ENCODE assay signal across 2 cellular contexts in the genomic region with DNA sequence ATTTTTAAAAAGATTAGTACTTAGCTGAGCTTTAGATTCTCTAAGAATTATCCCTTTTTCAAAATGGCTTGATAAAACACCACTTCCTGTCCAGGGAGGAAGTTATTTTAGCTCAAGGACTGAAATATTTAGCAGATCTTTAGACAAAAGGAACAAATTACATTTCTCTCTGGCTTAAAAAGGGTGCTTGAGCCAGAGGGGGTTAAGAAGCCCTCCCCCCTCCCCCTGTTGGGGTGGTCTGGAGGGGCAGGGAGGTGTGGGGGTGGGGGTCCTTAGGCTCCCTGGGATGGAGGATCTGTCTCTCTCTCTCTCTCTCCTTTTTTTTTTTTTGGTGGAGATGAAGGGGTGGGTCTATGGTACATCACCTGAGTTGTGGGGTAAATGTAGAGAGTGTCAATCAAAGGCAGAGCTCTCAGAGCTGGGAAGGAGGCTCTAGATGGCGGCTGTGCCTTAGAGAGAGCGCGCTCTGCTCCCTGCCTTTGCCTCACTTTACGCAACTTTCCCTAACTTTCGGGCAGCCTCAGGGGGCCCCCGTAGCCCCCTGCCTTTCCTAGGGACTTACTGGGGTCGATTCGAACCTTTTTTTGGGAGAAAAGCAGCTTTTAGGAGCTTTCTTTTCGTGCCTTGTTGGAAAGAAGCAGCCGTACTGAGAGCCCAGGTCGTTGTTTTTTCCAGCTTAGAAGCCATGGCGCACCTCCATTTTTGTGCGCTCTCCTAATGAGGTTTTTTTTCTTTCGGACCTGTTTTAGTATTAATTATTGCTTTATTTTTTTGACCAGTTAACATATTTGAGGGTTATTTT.
TF ChIP-seq lines count a peak whose summit lies in the region.

Gene CHD2, plus strand, starts transcription at position 415 of the 802 bp plus-strand sequence. CDS start 914 bp downstream, outside the sequence.

TF ChIP-seq in A549, 52 proteins besides CTCF, POLR2A, EP300 and RAD21 (continued from another document and continues in another):
- TF ChIP-seq, protein P1, sequence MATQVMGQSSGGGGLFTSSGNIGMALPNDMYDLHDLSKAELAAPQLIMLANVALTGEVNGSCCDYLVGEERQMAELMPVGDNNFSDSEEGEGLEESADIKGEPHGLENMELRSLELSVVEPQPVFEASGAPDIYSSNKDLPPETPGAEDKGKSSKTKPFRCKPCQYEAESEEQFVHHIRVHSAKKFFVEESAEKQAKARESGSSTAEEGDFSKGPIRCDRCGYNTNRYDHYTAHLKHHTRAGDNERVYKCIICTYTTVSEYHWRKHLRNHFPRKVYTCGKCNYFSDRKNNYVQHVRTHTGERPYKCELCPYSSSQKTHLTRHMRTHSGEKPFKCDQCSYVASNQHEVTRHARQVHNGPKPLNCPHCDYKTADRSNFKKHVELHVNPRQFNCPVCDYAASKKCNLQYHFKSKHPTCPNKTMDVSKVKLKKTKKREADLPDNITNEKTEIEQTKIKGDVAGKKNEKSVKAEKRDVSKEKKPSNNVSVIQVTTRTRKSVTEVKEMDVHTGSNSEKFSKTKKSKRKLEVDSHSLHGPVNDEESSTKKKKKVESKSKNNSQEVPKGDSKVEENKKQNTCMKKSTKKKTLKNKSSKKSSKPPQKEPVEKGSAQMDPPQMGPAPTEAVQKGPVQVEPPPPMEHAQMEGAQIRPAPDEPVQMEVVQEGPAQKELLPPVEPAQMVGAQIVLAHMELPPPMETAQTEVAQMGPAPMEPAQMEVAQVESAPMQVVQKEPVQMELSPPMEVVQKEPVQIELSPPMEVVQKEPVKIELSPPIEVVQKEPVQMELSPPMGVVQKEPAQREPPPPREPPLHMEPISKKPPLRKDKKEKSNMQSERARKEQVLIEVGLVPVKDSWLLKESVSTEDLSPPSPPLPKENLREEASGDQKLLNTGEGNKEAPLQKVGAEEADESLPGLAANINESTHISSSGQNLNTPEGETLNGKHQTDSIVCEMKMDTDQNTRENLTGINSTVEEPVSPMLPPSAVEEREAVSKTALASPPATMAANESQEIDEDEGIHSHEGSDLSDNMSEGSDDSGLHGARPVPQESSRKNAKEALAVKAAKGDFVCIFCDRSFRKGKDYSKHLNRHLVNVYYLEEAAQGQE (IDR thresholded peaks at IDR 0.05), result no peak; the same call in 1 of the 2 replicates
- TF ChIP-seq ZFP36 (IDR thresholded peaks at IDR 0.05; ENCODE audit: borderline replicate concordance, partially characterized antibody), result no peak
- no peak for TF ChIP-seq KDM1A (IDR thresholded peaks at IDR 0.05; ENCODE audit: low read depth)
- TF ChIP-seq ESRRA (IDR thresholded peaks at IDR 0.05; ENCODE audit: borderline replicate concordance, low read length), result peak; percentile 56; the same call in 1 of the 2 replicates
- TF ChIP-seq ZSCAN20 (CRISPR knock-in tag; IDR thresholded peaks at IDR 0.05), result no peak
- TF ChIP-seq JUNB (IDR thresholded peaks at IDR 0.05), result no peak
- TF ChIP-seq TP53 (CRISPR knock-in tag; IDR thresholded peaks at IDR 0.05), result peak; percentile 94
- TF ChIP-seq EHF (CRISPR knock-in tag; IDR thresholded peaks at IDR 0.05), result peak; percentile 48; the same call in 1 of the 2 replicates
- TF ChIP-seq CEBPB (IDR thresholded peaks at IDR 0.05), result peak; percentile 54 to 65; a peak in 3 of 4 replicates
- peak; percentile 76; the same call in 1 of the 2 replicates for TF ChIP-seq RARB (CRISPR knock-in tag; IDR thresholded peaks at IDR 0.05)
- no peak for TF ChIP-seq NR3C1 (IDR thresholded peaks at IDR 0.05)
- no peak for TF ChIP-seq GATA3 (IDR thresholded peaks at IDR 0.05; ENCODE audit: borderline replicate concordance)
- peak; percentile 48; the same call in 1 of the 2 replicates for TF ChIP-seq PHF8 (IDR thresholded peaks at IDR 0.05; ENCODE audit: borderline replicate concordance, low read depth)
- no peak for TF ChIP-seq HEYL (CRISPR knock-in tag; IDR thresholded peaks at IDR 0.05)
- TF ChIP-seq, protein P2, sequence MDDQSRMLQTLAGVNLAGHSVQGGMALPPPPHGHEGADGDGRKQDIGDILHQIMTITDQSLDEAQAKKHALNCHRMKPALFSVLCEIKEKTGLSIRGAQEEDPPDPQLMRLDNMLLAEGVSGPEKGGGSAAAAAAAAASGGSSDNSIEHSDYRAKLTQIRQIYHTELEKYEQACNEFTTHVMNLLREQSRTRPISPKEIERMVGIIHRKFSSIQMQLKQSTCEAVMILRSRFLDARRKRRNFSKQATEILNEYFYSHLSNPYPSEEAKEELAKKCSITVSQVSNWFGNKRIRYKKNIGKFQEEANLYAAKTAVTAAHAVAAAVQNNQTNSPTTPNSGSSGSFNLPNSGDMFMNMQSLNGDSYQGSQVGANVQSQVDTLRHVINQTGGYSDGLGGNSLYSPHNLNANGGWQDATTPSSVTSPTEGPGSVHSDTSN (IDR thresholded peaks at IDR 0.05), result peak; percentile 96
- peak; percentile 92 to 93; a peak in 4 of 5 replicates for TF ChIP-seq JUN (IDR thresholded peaks at IDR 0.05)
- 0 out of 2 replicates have a peak, but pooled peaks have one; percentile 24 for TF ChIP-seq MAZ (IDR thresholded peaks at IDR 0.05; ENCODE audit: borderline replicate concordance, low read depth, low read length)
- 0 out of 2 replicates have a peak, but pooled peaks have one; percentile 55 for TF ChIP-seq MYC (IDR thresholded peaks at IDR 0.05; ENCODE audit: borderline replicate concordance, low read length)
- TF ChIP-seq ATOH8 (CRISPR knock-in tag; IDR thresholded peaks at IDR 0.05; ENCODE audit: low read depth), result 0 out of 2 replicates have a peak, but pooled peaks have one; percentile 40
- TF ChIP-seq, protein P3, sequence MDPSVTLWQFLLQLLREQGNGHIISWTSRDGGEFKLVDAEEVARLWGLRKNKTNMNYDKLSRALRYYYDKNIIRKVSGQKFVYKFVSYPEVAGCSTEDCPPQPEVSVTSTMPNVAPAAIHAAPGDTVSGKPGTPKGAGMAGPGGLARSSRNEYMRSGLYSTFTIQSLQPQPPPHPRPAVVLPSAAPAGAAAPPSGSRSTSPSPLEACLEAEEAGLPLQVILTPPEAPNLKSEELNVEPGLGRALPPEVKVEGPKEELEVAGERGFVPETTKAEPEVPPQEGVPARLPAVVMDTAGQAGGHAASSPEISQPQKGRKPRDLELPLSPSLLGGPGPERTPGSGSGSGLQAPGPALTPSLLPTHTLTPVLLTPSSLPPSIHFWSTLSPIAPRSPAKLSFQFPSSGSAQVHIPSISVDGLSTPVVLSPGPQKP (IDR thresholded peaks at IDR 0.05; ENCODE audit: low read depth, low read length), result no peak
- peak; percentile 56 for TF ChIP-seq CHD2 (IDR thresholded peaks at IDR 0.05; ENCODE audit: low read length, partially characterized antibody)
- peak; percentile 36 for TF ChIP-seq RFX5 (IDR thresholded peaks at IDR 0.05)
- TF ChIP-seq TFCP2L1 (CRISPR knock-in tag; IDR thresholded peaks at IDR 0.05), result peak; percentile 96
- TF ChIP-seq SMC3 (IDR thresholded peaks at IDR 0.05), result peak; percentile 21; the same call in 1 of the 3 replicates
- TF ChIP-seq NFE2L2 (conservative IDR thresholded peaks at IDR 0.05; ENCODE audit: low read length), result no peak
- no peak for TF ChIP-seq FOSL2 (IDR thresholded peaks at IDR 0.05)
- peak; percentile 25; the same call in 1 of the 2 replicates for TF ChIP-seq FOSL2 (CRISPR knock-in tag; IDR thresholded peaks at IDR 0.05)
- peak; percentile 94 for TF ChIP-seq HOXA7 (CRISPR knock-in tag; IDR thresholded peaks at IDR 0.05)

TF ChIP-seq in K562, 482 proteins besides CTCF, POLR2A, EP300 and RAD21 (continued from another document and continues in another):
- TF ChIP-seq NRF1 (conservative IDR thresholded peaks at IDR 0.05 in 1 of 2, IDR thresholded peaks at IDR 0.05 in 1 of 2) (peak in 1 of 2 experiments; percentile 23; a peak in 1 of 4 replicates), CGGBP1 (CRISPR knock-in tag; IDR thresholded peaks at IDR 0.05) (peak; percentile 69), STAT5A (IDR thresholded peaks at IDR 0.05; ENCODE audit: borderline replicate concordance, low read length) (no peak), NFRKB (IDR thresholded peaks at IDR 0.05; ENCODE audit: low read depth) (peak; percentile 99), ZNF584 (CRISPR knock-in tag; IDR thresholded peaks at IDR 0.05; ENCODE audit: low read depth) (0 out of 2 replicates have a peak, but pooled peaks have one; percentile 56), KLF10 (CRISPR knock-in tag; IDR thresholded peaks at IDR 0.05) (no peak), ZNF175 (CRISPR knock-in tag; IDR thresholded peaks at IDR 0.05; ENCODE audit: low read depth) (0 out of 2 replicates have a peak, but pooled peaks have one; percentile 59), ATF1 (CRISPR knock-in tag; IDR thresholded peaks at IDR 0.05) (no peak), ATF1 (tag; IDR thresholded peaks at IDR 0.05) (peak; percentile 35; the same call in 1 of the 2 replicates), BRD4 (IDR thresholded peaks at IDR 0.05) (peak; percentile 73; the same call in 1 of the 2 replicates), CBX3 (IDR thresholded peaks at IDR 0.05; ENCODE audit: borderline replicate concordance in 1 of 2, low read length in 2 of 2) (0 out of 3 replicates have a peak, but pooled peaks of 1 of the 2 experiments have one; percentile 23), SRF (CRISPR knock-in tag; IDR thresholded peaks at IDR 0.05) (peak in 1 of 2 experiments; percentile 92; a peak in 1 of 4 replicates), TFAM (CRISPR knock-in tag; conservative IDR thresholded peaks at IDR 0.05) (no peak), RBFOX2 (IDR thresholded peaks at IDR 0.05; ENCODE audit: low read depth, low read length) (peak; percentile 80), SREBF1 (IDR thresholded peaks at IDR 0.05; ENCODE audit: borderline replicate concordance, low read depth, low read length) (peak; percentile 86; the same call in 1 of the 2 replicates), GABPA (tag; conservative IDR thresholded peaks at IDR 0.05; ENCODE audit: low read depth) (peak; percentile 87), TOE1 (IDR thresholded peaks at IDR 0.05; ENCODE audit: borderline replicate concordance) (peak; percentile 45; the same call in 1 of the 2 replicates), TOE1 (CRISPR knock-in tag; IDR thresholded peaks at IDR 0.05; ENCODE audit: borderline replicate concordance, low read depth) (no peak), CBX1 (IDR thresholded peaks at IDR 0.05; ENCODE audit: low read depth) (peak; percentile 40; the same call in 1 of the 2 replicates), DIDO1 (tag; IDR thresholded peaks at IDR 0.05; ENCODE audit: low read depth) (no peak), ZC3H11A (IDR thresholded peaks at IDR 0.05; ENCODE audit: low read depth, low read length) (no peak), FOXK2 (conservative IDR thresholded peaks at IDR 0.05 in 1 of 2, IDR thresholded peaks at IDR 0.05 in 1 of 2; ENCODE audit: low read depth in 2 of 2) (peak in 1 of 2 experiments; percentile 16; a peak in 1 of 4 replicates), ATF7 (IDR thresholded peaks at IDR 0.05) (0 out of 2 replicates have a peak, but pooled peaks have one; percentile 56), MEIS2 (IDR thresholded peaks at IDR 0.05; ENCODE audit: partially characterized antibody) (peak; percentile 74), EP400 (IDR thresholded peaks at IDR 0.05) (peak; percentile 67)
- TF ChIP-seq, protein P4, sequence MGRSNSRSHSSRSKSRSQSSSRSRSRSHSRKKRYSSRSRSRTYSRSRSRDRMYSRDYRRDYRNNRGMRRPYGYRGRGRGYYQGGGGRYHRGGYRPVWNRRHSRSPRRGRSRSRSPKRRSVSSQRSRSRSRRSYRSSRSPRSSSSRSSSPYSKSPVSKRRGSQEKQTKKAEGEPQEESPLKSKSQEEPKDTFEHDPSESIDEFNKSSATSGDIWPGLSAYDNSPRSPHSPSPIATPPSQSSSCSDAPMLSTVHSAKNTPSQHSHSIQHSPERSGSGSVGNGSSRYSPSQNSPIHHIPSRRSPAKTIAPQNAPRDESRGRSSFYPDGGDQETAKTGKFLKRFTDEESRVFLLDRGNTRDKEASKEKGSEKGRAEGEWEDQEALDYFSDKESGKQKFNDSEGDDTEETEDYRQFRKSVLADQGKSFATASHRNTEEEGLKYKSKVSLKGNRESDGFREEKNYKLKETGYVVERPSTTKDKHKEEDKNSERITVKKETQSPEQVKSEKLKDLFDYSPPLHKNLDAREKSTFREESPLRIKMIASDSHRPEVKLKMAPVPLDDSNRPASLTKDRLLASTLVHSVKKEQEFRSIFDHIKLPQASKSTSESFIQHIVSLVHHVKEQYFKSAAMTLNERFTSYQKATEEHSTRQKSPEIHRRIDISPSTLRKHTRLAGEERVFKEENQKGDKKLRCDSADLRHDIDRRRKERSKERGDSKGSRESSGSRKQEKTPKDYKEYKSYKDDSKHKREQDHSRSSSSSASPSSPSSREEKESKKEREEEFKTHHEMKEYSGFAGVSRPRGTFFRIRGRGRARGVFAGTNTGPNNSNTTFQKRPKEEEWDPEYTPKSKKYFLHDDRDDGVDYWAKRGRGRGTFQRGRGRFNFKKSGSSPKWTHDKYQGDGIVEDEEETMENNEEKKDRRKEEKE (IDR thresholded peaks at IDR 0.05; ENCODE audit: borderline replicate concordance in 1 of 2, control insufficient read depth in 1 of 2, low read depth in 2 of 2, low read length in 1 of 2), result peak in 1 of 2 experiments; percentile 78; a peak in 1 of 4 replicates
- TF ChIP-seq, protein P5, sequence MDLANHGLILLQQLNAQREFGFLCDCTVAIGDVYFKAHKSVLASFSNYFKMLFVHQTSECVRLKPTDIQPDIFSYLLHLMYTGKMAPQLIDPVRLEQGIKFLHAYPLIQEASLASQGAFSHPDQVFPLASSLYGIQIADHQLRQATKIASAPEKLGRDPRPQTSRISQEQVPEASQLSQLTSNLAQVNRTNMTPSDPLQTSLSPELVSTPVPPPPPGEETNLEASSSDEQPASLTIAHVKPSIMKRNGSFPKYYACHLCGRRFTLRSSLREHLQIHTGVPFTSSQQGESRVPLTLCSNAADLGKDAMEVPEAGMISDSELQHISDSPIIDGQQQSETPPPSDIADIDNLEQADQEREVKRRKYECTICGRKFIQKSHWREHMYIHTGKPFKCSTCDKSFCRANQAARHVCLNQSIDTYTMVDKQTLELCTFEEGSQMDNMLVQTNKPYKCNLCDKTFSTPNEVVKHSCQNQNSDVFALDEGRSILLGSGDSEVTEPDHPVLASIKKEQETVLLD (IDR thresholded peaks at IDR 0.05), result no peak; the same call in 1 of the 2 replicates
- TF ChIP-seq, protein P6, sequence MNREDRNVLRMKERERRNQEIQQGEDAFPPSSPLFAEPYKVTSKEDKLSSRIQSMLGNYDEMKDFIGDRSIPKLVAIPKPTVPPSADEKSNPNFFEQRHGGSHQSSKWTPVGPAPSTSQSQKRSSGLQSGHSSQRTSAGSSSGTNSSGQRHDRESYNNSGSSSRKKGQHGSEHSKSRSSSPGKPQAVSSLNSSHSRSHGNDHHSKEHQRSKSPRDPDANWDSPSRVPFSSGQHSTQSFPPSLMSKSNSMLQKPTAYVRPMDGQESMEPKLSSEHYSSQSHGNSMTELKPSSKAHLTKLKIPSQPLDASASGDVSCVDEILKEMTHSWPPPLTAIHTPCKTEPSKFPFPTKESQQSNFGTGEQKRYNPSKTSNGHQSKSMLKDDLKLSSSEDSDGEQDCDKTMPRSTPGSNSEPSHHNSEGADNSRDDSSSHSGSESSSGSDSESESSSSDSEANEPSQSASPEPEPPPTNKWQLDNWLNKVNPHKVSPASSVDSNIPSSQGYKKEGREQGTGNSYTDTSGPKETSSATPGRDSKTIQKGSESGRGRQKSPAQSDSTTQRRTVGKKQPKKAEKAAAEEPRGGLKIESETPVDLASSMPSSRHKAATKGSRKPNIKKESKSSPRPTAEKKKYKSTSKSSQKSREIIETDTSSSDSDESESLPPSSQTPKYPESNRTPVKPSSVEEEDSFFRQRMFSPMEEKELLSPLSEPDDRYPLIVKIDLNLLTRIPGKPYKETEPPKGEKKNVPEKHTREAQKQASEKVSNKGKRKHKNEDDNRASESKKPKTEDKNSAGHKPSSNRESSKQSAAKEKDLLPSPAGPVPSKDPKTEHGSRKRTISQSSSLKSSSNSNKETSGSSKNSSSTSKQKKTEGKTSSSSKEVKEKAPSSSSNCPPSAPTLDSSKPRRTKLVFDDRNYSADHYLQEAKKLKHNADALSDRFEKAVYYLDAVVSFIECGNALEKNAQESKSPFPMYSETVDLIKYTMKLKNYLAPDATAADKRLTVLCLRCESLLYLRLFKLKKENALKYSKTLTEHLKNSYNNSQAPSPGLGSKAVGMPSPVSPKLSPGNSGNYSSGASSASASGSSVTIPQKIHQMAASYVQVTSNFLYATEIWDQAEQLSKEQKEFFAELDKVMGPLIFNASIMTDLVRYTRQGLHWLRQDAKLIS (CRISPR knock-in tag; IDR thresholded peaks at IDR 0.05), result peak; percentile 81; the same call in 1 of the 2 replicates
